ENCODE assay signal across 17 cellular contexts in genomic region chr21:26082549-26082948, GRCh38.
"Had no signal": no experiment of that assay in that cellular context is flagged by ENCODE, and none has a peak within 500 bp of the region (broad histone marks: within the 10 kb centered on the region; RNA-seq: fewer than 3 reads in every experiment).

No MANE protein-coding gene starts in this region.

- H3K4me3 ChIP-seq: coronary artery, esophagus muscularis mucosa, gastroesophageal sphincter, heart right ventricle, thyroid gland had no signal

- H3K4me3 Mint-ChIP-seq: activated naive CD8-positive, alpha-beta T cell; naive thymus-derived CD8-positive, alpha-beta T cell; T-cell had no signal

- H3K27ac Mint-ChIP-seq: activated naive CD8-positive, alpha-beta T cell; naive thymus-derived CD8-positive, alpha-beta T cell; T-cell had no signal

- H3K27ac ChIP-seq: coronary artery, esophagus muscularis mucosa, gastroesophageal sphincter had no signal

- H3K9me3 ChIP-seq: esophagus muscularis mucosa, gastroesophageal sphincter, heart right ventricle, thyroid gland had no signal

- H3K9me3 Mint-ChIP-seq: T-cell had no signal

- H3K36me3 ChIP-seq: esophagus muscularis mucosa, gastroesophageal sphincter, thyroid gland had no signal

- ATAC-seq: gastroesophageal sphincter; heart right ventricle; naive thymus-derived CD8-positive, alpha-beta T cell; T-cell had no signal

- H3K27me3 Mint-ChIP-seq: activated naive CD8-positive, alpha-beta T cell; naive thymus-derived CD8-positive, alpha-beta T cell; T-cell had no signal

- H3K27me3 ChIP-seq: esophagus muscularis mucosa, gastroesophageal sphincter, heart right ventricle, thyroid gland had no signal

- DNase-seq: activated CD4-positive, alpha-beta T cell treated with anti-CD3 and anti-CD28 coated beads, Interleukin-2, amount 50 U/mL, for 4 hours; activated CD4-positive, CD25-positive, alpha-beta regulatory T cell treated with anti-CD3 and anti-CD28 coated beads, Interleukin-2, amount 50 U/mL, for 72 hours; caudate nucleus; heart right ventricle; mesenchymal stem cell; naive thymus-derived CD8-positive, alpha-beta T cell; nucleus accumbens; posterior cingulate gyrus; retina; stimulated activated CD4-positive, alpha-beta T cell treated with anti-CD3 and anti-CD28 coated beads, Interleukin-2, amount 100 ng/mL, for 24 hours; stimulated activated naive CD4-positive, alpha-beta T cell treated with Interleukin-2 at 50 U/mL for 16 hours; T-cell; thyroid gland had no signal
